8 cellular contexts compared by ENCODE assay signal in the genomic region with DNA sequence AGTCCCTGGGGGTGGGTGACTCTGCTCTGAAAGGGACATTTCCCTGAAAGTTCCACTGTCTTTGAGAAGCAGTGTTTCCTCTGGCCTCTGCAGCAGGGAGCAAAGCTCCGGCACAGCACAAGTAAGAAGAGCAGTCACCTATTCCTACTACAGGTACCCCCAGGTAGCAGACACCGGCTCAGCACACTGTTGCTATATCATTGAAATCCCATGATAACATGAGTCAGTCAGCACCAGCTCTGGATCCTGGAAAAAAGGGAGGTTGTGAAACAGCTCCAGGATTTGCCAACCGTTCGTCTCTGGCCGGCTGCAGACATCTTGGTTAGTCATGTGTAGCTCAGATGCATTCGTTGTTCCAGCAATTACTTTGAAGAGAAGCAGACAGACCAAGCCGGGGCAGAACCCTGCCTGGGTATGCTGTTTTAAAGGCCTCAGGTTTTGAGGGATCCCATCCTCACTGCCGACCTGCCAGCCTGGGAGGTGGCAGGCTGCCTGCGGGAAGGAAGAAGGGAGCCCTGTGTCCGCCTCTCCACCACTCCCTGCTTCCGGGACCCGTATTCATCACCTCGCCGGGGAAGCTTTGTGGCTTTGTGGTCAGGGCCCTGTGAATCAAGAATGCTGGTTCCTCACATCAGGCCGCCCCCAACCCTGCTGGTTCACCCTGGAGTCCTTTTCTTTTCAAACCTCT.
A peak's percentile ranks its signal among the peaks of the same experiment; 100 is the strongest.
DNase-seq lines count a peak whose midpoint lies in the region; ATAC-seq, FAIRE-seq and TF ChIP-seq lines count a peak whose summit lies in the region.

No MANE protein-coding gene starts in this region.

- peaks cover 0 to 9% (median 0%) of the 10 kb centered on the region in 8 donors for H3K9me3 ChIP-seq in spleen

- CTCF ChIA-PET in activated CD4-positive, alpha-beta memory T cell treated with anti-CD3 and anti-CD28 coated beads, Interleukin-2, amount 10 ng/mL, durations not matched to agents 7 days and 5 days (lab: Charles Lee) = interaction anchor here (1.1 to 1.9 kb wide), 9 partner anchors 37 to 700 kb away, joined by 3 to 5 read pairs (median 3); no protein-coding TSS in a partner anchor

- H3K4me3 ChIP-seq in epithelial cell of esophagus (ENCODE audit: low read length) (no peak overlapping the region), spleen (peak overlapping the region in 1 of 8 donors; percentile 3)

- POLR2A ChIA-PET in activated CD4-positive, alpha-beta memory T cell treated with anti-CD3 and anti-CD28 coated beads, Interleukin-2, amount 10 ng/mL, durations not matched to agents 7 days and 5 days (lab: Charles Lee) = interaction anchor here (0.7 to 3.6 kb wide), 13 partner anchors 11 to 593 kb away, joined by 3 to 25 read pairs (median 5); no protein-coding TSS in a partner anchor

- H3K27me3 Mint-ChIP-seq in activated CD4-positive, alpha-beta memory T cell treated with anti-CD3 and anti-CD28 coated beads, Interleukin-2, amount 10 ng/mL, durations not matched to agents 7 days and 5 days = no peaks in the 10 kb centered on the region

- no peak for TF ChIP-seq POLR2A in spleen (IDR thresholded peaks at IDR 0.05)

- H3K27ac ChIP-seq in spleen = peak overlapping the region in 7 of 8 donors; percentile 4 to 86 (median 72)

- peak overlapping the region; percentile 4 for H3K4me3 Mint-ChIP-seq in activated CD4-positive, alpha-beta memory T cell treated with anti-CD3 and anti-CD28 coated beads, Interleukin-2, amount 10 ng/mL, durations not matched to agents 7 days and 5 days

- peaks cover 7 to 96% (median 40%) of the 10 kb centered on the region in 6 donors for H3K4me1 ChIP-seq in spleen

- no peak for FAIRE-seq in HTR-8/SVneo (lab: Jason Lieb, UNC)

- H3K9me3 Mint-ChIP-seq in activated CD4-positive, alpha-beta memory T cell treated with anti-CD3 and anti-CD28 coated beads, Interleukin-2, amount 10 ng/mL, durations not matched to agents 7 days and 5 days = no peaks in the 10 kb centered on the region

- H3K36me3 Mint-ChIP-seq in activated CD4-positive, alpha-beta memory T cell treated with anti-CD3 and anti-CD28 coated beads, Interleukin-2, amount 10 ng/mL, durations not matched to agents 7 days and 5 days (ENCODE audit: low read depth) = peaks cover 66% of the 10 kb centered on the region

- TF ChIP-seq CTCF in epithelial cell of esophagus (IDR thresholded peaks at IDR 0.05; ENCODE audit: insufficient read depth, low read depth, low read length, missing control alignments) (no peak), spleen (IDR thresholded peaks at IDR 0.05 in 8 of 11, conservative IDR thresholded peaks at IDR 0.05 in 3 of 11) (no peak)

- peaks cover 0 to 51% (median 11%) of the 10 kb centered on the region in 6 donors for H3K36me3 ChIP-seq in spleen

- no peak for ATAC-seq in HG02588 (IDR thresholded peaks at IDR 0.05; ENCODE audit: unreplicated experiment)

- no peaks in the 10 kb centered on the region for H3K27me3 ChIP-seq in spleen (replicated peaks in 1 of 7)

- H3K4me1 Mint-ChIP-seq in activated CD4-positive, alpha-beta memory T cell treated with anti-CD3 and anti-CD28 coated beads, Interleukin-2, amount 10 ng/mL, durations not matched to agents 7 days and 5 days = peaks cover 84% of the 10 kb centered on the region

- DNase-seq in AG20443 (ENCODE audit: low spot score) (peak; percentile 88), HTR-8/SVneo (ENCODE audit: insufficient read length, low spot score) (peak; percentile 45), epithelial cell of esophagus (ENCODE audit: low read depth) (peak; percentile 98), spleen (peak; percentile 83), retina (no peak), cerebellar cortex (ENCODE audit: low spot score) (no peak)
- peak; percentile 79 for DNase-seq in activated CD4-positive, alpha-beta memory T cell treated with anti-CD3 and anti-CD28 coated beads, Interleukin-2, amount 10 ng/mL, durations not matched to agents 7 days and 5 days

- H3K27ac Mint-ChIP-seq in activated CD4-positive, alpha-beta memory T cell treated with anti-CD3 and anti-CD28 coated beads, Interleukin-2, amount 10 ng/mL, durations not matched to agents 7 days and 5 days = peak overlapping the region; percentile 87

- intact Hi-C loops in spleen (cut with DNase I; ENCODE audit: low total_unique reads) = no loop called here

- 45 to 68% (median 56%) methylated on average over 13 to 15 of the region's 15 CpGs for WGBS in spleen, 5 donors

Comparison
In these comparisons a context has a peak if more than half of its experiments do, and no peak if none do; other contexts are left out.
1. DNase-seq: peak in AG20443 (single experiment), HTR-8/SVneo (single experiment), activated CD4-positive, alpha-beta memory T cell treated with anti-CD3 and anti-CD28 coated beads, Interleukin-2, amount 10 ng/mL, durations not matched to agents 7 days and 5 days (single experiment), epithelial cell of esophagus (single experiment) and spleen (single experiment); none in retina (single experiment) and cerebellar cortex (single experiment).